Comparison of ENCODE assay signal across 25 cellular contexts in genomic region chr5:177126771-177127170, GRCh38. TPM values are rescaled to one million over a fixed set of nuclear protein-coding genes. Genes with fewer than 3 reads are reported as not detected.
DNase-seq lines count a peak whose midpoint lies in the region; ATAC-seq, FAIRE-seq and TF ChIP-seq lines count a peak whose summit lies in the region.
"Had no signal": no experiment of that assay in that cellular context is flagged by ENCODE, and none has a peak within 500 bp of the region (broad histone marks: within the 10 kb centered on the region; RNA-seq: fewer than 3 reads in every experiment).

No MANE protein-coding gene starts in this region.

- no peaks in the 10 kb centered on the region for H3K27me3 ChIP-seq in astrocyte (ENCODE audit: insufficient read depth, low read length)
- H3K27me3 ChIP-seq in spleen (replicated peaks in 1 of 7) = no peaks in the 10 kb centered on the region
- H3K27me3 ChIP-seq in thyroid gland = no peaks in the 10 kb centered on the region
- H3K27me3 ChIP-seq: BLaER1 had no signal

- H3K4me1 Mint-ChIP-seq in astrocyte (ENCODE audit: low read depth, unreplicated experiment) = peaks cover 3% of the 10 kb centered on the region

- POLR2A ChIA-PET in RWPE1 (lab: Yijun Ruan, JAX; ENCODE audit: low non-redundant PET) = no interaction called here

- intact Hi-C loops in spleen (cut with DNase I; ENCODE audit: low total_unique reads) (no loop called here), thyroid gland (cut with DNase I) (loop anchor here (5.0 kb wide), 1 partner anchor 186 kb away; the partner anchor contains the start of gene MXD3)

- TF ChIP-seq POLR2A in spleen (IDR thresholded peaks at IDR 0.05) (no peak), thyroid gland (IDR thresholded peaks at IDR 0.05) (no peak), GM12892 (IDR thresholded peaks at IDR 0.05; ENCODE audit: low read depth, low read length) (no peak)

- no peaks in the 10 kb centered on the region for H3K36me3 Mint-ChIP-seq in astrocyte (ENCODE audit: low read depth, unreplicated experiment)
- H3K36me3 Mint-ChIP-seq: CD4-positive, CD25-positive, alpha-beta regulatory T cell; CD8-positive, alpha-beta T cell had no signal

- H3K9me3 ChIP-seq in astrocyte (ENCODE audit: insufficient read depth, low read depth, low read length) (no peaks in the 10 kb centered on the region), spleen (no peaks in the 10 kb centered on the region), thyroid gland (no peaks in the 10 kb centered on the region)
- H3K9me3 ChIP-seq: BLaER1, Caco-2 had no signal

- no peaks in the 10 kb centered on the region for H4K20me1 ChIP-seq in astrocyte (ENCODE audit: insufficient read depth, low read length)
- H4K20me1 ChIP-seq: BLaER1 had no signal

- no peak overlapping the region for H3K4me3 Mint-ChIP-seq in astrocyte (ENCODE audit: unreplicated experiment)
- H3K4me3 Mint-ChIP-seq: B cell; CD8-positive, alpha-beta T cell; H9 had no signal

- TF ChIP-seq CTCF in astrocyte (IDR thresholded peaks at IDR 0.05; ENCODE audit: insufficient read depth, low read depth, low read length) (no peak), spleen (IDR thresholded peaks at IDR 0.05 in 8 of 11, conservative IDR thresholded peaks at IDR 0.05 in 3 of 11) (no peak), thyroid gland (IDR thresholded peaks at IDR 0.05) (no peak), RWPE1 (conservative IDR thresholded peaks at IDR 0.05; ENCODE audit: low read depth) (no peak)

- DNase-seq in D341Med (ENCODE audit: low spot score) (peak; percentile 4), astrocyte (ENCODE audit: low read depth) (no peak), spleen (peak; percentile 7), thyroid gland (peak; percentile 58 to 72), RWPE1 (ENCODE audit: low spot score) (no peak), GM12892 (ENCODE audit: insufficient read length) (no peak), NCI-H82 (lab: John Stamatoyannopoulos, UW) (no peak)
- DNase-seq: Caco-2; CD4-positive, CD25-positive, alpha-beta regulatory T cell; CD8-positive, alpha-beta T cell; DMS 273 treated with DMSO at 0.1 percent for 48 hours; DMS79; GF-D8; GM23248; H9 had no signal

- CTCF ChIA-PET in RWPE1 (lab: Yijun Ruan, JAX) = interaction anchor here (0.7 kb wide), 1 partner anchor 711 kb away, joined by 3 read pairs; no protein-coding TSS in a partner anchor

- no peak overlapping the region for H3K4me2 ChIP-seq in astrocyte (ENCODE audit: low read length)
- H3K4me2 ChIP-seq: BLaER1 had no signal

- H3K27me3 Mint-ChIP-seq in astrocyte (ENCODE audit: low read depth, unreplicated experiment) = peaks cover 6% of the 10 kb centered on the region
- H3K27me3 Mint-ChIP-seq: B cell had no signal

- H3K4me1 ChIP-seq in astrocyte (ENCODE audit: insufficient read depth, low read length) (no peaks in the 10 kb centered on the region), spleen (peaks cover 0 to 29% (median 14%) of the 10 kb centered on the region in 6 donors), thyroid gland (peaks cover 6 to 10% of the 10 kb centered on the region in 2 donors)
- H3K4me1 ChIP-seq: Caco-2 had no signal

- H3K9ac ChIP-seq in astrocyte (ENCODE audit: low read length) = no peak overlapping the region
- H3K9ac ChIP-seq: BLaER1, GM23248 had no signal

- no peaks in the 10 kb centered on the region for H3K9me3 Mint-ChIP-seq in astrocyte (ENCODE audit: unreplicated experiment)
- H3K9me3 Mint-ChIP-seq: CD8-positive, alpha-beta T cell; H9 had no signal

- FAIRE-seq in astrocyte (lab: Jason Lieb, UNC) = no peak
- FAIRE-seq in GM12892 (lab: Jason Lieb, UNC) = no peak
- FAIRE-seq: A204.1, D721Med, GM12891, GM19239 had no signal

- no peaks in the 10 kb centered on the region for H3K79me2 ChIP-seq in astrocyte (ENCODE audit: insufficient read depth, low read length)

- ATAC-seq in SK-N-SH treated with all-trans-retinoic acid at 6 μM for 48 hours = no peak
- ATAC-seq: CD8-positive, alpha-beta T cell; HCT116 had no signal

- WGBS in spleen, 5 donors = 83 to 97% (median 85%) methylated on average over 1 of the region's 1 CpG
- 17 to 22% methylated on average over 1 of the region's 1 CpG for WGBS in thyroid gland, 2 donors

- H2AFZ ChIP-seq in astrocyte (ENCODE audit: low read depth, low read length) = no peak overlapping the region
- H2AFZ ChIP-seq: GM23248 had no signal

- no peaks in the 10 kb centered on the region for H3K36me3 ChIP-seq in astrocyte (ENCODE audit: insufficient read depth, low read length)
- no peaks in the 10 kb centered on the region for H3K36me3 ChIP-seq in spleen
- H3K36me3 ChIP-seq in thyroid gland = no peaks in the 10 kb centered on the region
- H3K36me3 ChIP-seq: BLaER1 had no signal

- peak overlapping the region; percentile 48 for H3K27ac Mint-ChIP-seq in astrocyte (ENCODE audit: unreplicated experiment)
- H3K27ac Mint-ChIP-seq: B cell; CD4-positive, CD25-positive, alpha-beta regulatory T cell; CD8-positive, alpha-beta T cell; H9 had no signal

- H3K4me3 ChIP-seq in astrocyte (ENCODE audit: insufficient read depth, low read depth, low read length) = no peak overlapping the region
- H3K4me3 ChIP-seq in spleen = no peak overlapping the region
- no peak overlapping the region for H3K4me3 ChIP-seq in thyroid gland (replicated peaks in 1 of 3)
- H3K4me3 ChIP-seq: BLaER1, GM23248 had no signal

- H3K27ac ChIP-seq in astrocyte (ENCODE audit: low read depth, low read length) (no peak overlapping the region), spleen (no peak overlapping the region), thyroid gland (peak overlapping the region; percentile 31 to 58 (median 54)), RWPE1 (no peak overlapping the region)
- H3K27ac ChIP-seq: 22Rv1, BLaER1, C4-2B, GM23248 had no signal

TF ChIP-seq in SK-N-SH treated with all-trans-retinoic acid at 6 μM for 48 hours, 23 proteins besides CTCF, POLR2A, EP300 and RAD21:
- TF ChIP-seq CSDC2 (CRISPR knock-in tag; IDR thresholded peaks at IDR 0.05) (no peak), GLIS3 (CRISPR knock-in tag; IDR thresholded peaks at IDR 0.05) (no peak), OSR1 (CRISPR knock-in tag; IDR thresholded peaks at IDR 0.05) (no peak), ZNF8 (CRISPR knock-in tag; IDR thresholded peaks at IDR 0.05) (no peak), CSRNP3 (CRISPR knock-in tag; IDR thresholded peaks at IDR 0.05) (no peak), ZC3H10 (CRISPR knock-in tag; IDR thresholded peaks at IDR 0.05) (no peak), BACH2 (CRISPR knock-in tag; IDR thresholded peaks at IDR 0.05; ENCODE audit: borderline replicate concordance) (no peak), ZFP30 (CRISPR knock-in tag; IDR thresholded peaks at IDR 0.05) (no peak), TOX (CRISPR knock-in tag; IDR thresholded peaks at IDR 0.05; ENCODE audit: borderline replicate concordance) (no peak), PATZ1 (CRISPR knock-in tag; IDR thresholded peaks at IDR 0.05; ENCODE audit: borderline replicate concordance) (no peak)
TF ChIP-seq in SK-N-SH treated with all-trans-retinoic acid at 6 μM for 48 hours: peak in this region for 0.

RNA-seq across cellular contexts. Expression of gene NSD1, which starts 6.8 kb away (rescaled TPM):
- total RNA-seq in astrocyte (67.8 and 71.9 TPM in 2 replicates), spleen (100 to 1,000 TPM in 2 of 7 donors, 10 to 100 TPM in 5; 65.0 to 130 (median 79.7) TPM), thyroid gland (100 to 1,000 TPM in 1 of 4 donors, 10 to 100 TPM in 3; 61.9 to 114 (median 73.9) TPM)
- polyA plus RNA-seq in spleen = 1 to 10 TPM; 4.1 to 9.7 (median 5.0) TPM
- polyA plus RNA-seq in GM12892 (2012; ENCODE audit: missing spikeins) = 21.7 TPM

RNA-seq across cellular contexts. Expression of gene FGFR4, which starts 40.1 kb away (rescaled TPM):
- total RNA-seq in astrocyte = 3.8 and 4.8 TPM in 2 replicates
- total RNA-seq in spleen = 10 to 100 TPM; 10.1 to 41.6 (median 28.9) TPM
- 10 to 100 TPM in 2 of 3 donors, 1 to 10 TPM in 1; 5.2 to 23.4 (median 15.4) TPM for polyA plus RNA-seq in spleen
- total RNA-seq in thyroid gland = 1 to 10 TPM in 2 of 4 donors, under 1 TPM in 1, not detected in 1; 0.49 to 1.2 (median 1.1) TPM
- 0.45 TPM for polyA plus RNA-seq in GM12892 (2012; ENCODE audit: missing spikeins)
- total RNA-seq: GM23248 had no signal

Comparison
In these comparisons a context has a peak if more than half of its experiments do, and no peak if none do; other contexts are left out.
1. DNase-seq: peak in D341Med (single experiment), spleen (single experiment) and thyroid gland (2 of 2); none in astrocyte (single experiment), RWPE1 (single experiment), GM12892 (single experiment) and NCI-H82 (single experiment).
2. H3K27ac ChIP-seq: peak in thyroid gland (3 of 3); none in astrocyte (single experiment), spleen (0 of 8) and RWPE1 (single experiment).